ENCODE assay signal across 8 cellular contexts in the genomic region with DNA sequence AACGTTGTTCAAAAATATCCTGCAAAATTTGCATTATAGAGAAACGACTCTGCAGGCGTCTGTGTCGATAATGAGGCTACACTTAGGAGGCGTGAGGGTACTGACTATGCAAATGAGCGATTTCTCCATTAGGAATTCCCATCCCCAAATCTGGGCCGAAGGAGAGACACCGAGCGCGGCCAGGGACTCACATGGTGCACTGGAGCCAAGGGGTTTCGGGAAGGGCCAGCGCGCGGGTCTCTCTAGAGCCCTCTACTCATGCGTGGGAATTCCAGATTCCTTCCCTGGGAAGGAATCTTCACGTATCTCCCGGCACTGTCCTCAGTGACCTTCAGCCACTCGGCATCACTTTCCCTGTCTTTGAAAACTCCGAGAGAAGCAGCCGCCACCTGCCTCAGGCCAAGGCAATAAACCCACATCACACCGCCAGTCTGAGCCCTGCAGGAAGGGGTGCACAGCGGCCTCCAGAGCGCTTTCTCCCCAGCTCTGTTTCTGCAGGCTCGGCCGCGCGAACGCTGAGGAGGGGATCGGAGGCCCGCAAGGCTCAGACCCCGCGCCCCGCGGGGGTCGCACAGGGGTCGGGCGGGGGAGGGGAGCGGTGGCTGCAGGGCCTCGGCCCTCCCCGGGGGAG. TPM values are rescaled to one million over a fixed set of nuclear protein-coding genes. Genes with fewer than 3 reads are reported as not detected.
DNase-seq lines count a peak whose midpoint lies in the region; ATAC-seq and TF ChIP-seq lines count a peak whose summit lies in the region.

No MANE protein-coding gene starts in this region.

- H3K27ac Mint-ChIP-seq in naive B cell, result peak overlapping the region in 4 of 6 donors; percentile 56 to 87 (median 64)

- POLR2A ChIA-PET in AG04449 (lab: Yijun Ruan, JAX), result interaction anchor here (0.6 to 1.2 kb wide), 3 partner anchors 9 to 151 kb away, joined by 3 to 4 read pairs (median 3); a partner anchor contains a TSS

- no peak for TF ChIP-seq EP300 in tibial nerve (IDR thresholded peaks at IDR 0.05)

- TF ChIP-seq POLR2A in tibial nerve (IDR thresholded peaks at IDR 0.05), result no peak

- no peaks in the 10 kb centered on the region for H3K27me3 Mint-ChIP-seq in naive B cell

- 2% methylated on average over 19 to 20 of the region's 40 CpGs for WGBS in tibial nerve, 2 donors

- peak overlapping the region; percentile 92 to 99 (median 96) for H3K27ac ChIP-seq in tibial nerve

- H3K36me3 ChIP-seq in tibial nerve, result no peaks in the 10 kb centered on the region

- no peaks in the 10 kb centered on the region for H3K36me3 Mint-ChIP-seq in naive B cell

- no peak for DNase-seq in AG04449 (ENCODE audit: low read depth, low spot score)
- peak; percentile 53 for DNase-seq in NCI-H2107 treated with DMSO at 0.1 percent for 48 hours (lab: John Stamatoyannopoulos, UW; ENCODE audit: unreplicated experiment)
- no peak for DNase-seq in epithelial cell of proximal tubule (ENCODE audit: low read depth)
- no peak for DNase-seq in naive B cell
- peak; percentile 15 to 23 for DNase-seq in tibial nerve (ENCODE audit: low spot score in 2 of 2)

- ATAC-seq in GM18520 (IDR thresholded peaks at IDR 0.05; ENCODE audit: unreplicated experiment), result peak; percentile 28
- peak; percentile 45 for ATAC-seq in HG03039 (IDR thresholded peaks at IDR 0.05; ENCODE audit: unreplicated experiment)
- ATAC-seq in activated CD4-positive, CD25-positive, alpha-beta regulatory T cell treated with anti-CD3 and anti-CD28 coated beads, Interleukin-2, amount 50 U/mL, for 24 hours, result peak; percentile 34 to 53
- peak; percentile 67 to 68 for ATAC-seq in naive B cell (ENCODE audit: low read depth in 2 of 2)

- H3K4me1 Mint-ChIP-seq in naive B cell, result peaks cover 11 to 12% (median 11%) of the 10 kb centered on the region in 3 donors

- CTCF ChIA-PET in AG04449 (lab: Yijun Ruan, JAX), result interaction anchor here (1.1 to 1.7 kb wide), 2 partner anchors 21 to 23 kb away, joined by 3 to 4 read pairs; no protein-coding TSS in a partner anchor

- peak overlapping the region; percentile 82 for H3K4me3 ChIP-seq in AG04449 (ENCODE audit: low read depth, low read length)
- peak overlapping the region; percentile 96 for H3K4me3 ChIP-seq in epithelial cell of proximal tubule (ENCODE audit: low read depth, low read length)
- peak overlapping the region; percentile 69 to 97 (median 86) for H3K4me3 ChIP-seq in tibial nerve

- peaks cover 0 to 34% (median 14%) of the 10 kb centered on the region in 4 donors for H3K4me1 ChIP-seq in tibial nerve

- no peaks in the 10 kb centered on the region for H3K9me3 Mint-ChIP-seq in naive B cell

- H3K4me3 Mint-ChIP-seq in naive B cell, result peak overlapping the region in 4 of 8 donors; percentile 89 to 95 (median 91)

- H3K9me3 ChIP-seq in tibial nerve, result no peaks in the 10 kb centered on the region

- H3K27me3 ChIP-seq in tibial nerve, result no peaks in the 10 kb centered on the region

- TF ChIP-seq CTCF in AG04449 (IDR thresholded peaks at IDR 0.05; ENCODE audit: insufficient read depth, low read length, missing control alignments) (no peak), epithelial cell of proximal tubule (conservative IDR thresholded peaks at IDR 0.05; ENCODE audit: low read depth, low read length) (no peak), tibial nerve (IDR thresholded peaks at IDR 0.05) (no peak)

RNA-seq across cellular contexts. Expression of a gene that starts 0.7 kb away (rescaled TPM):
- total RNA-seq in epithelial cell of proximal tubule (31.4 and 32.4 TPM in 2 replicates), tibial nerve (100 to 1,000 TPM in 1 of 4 donors, 10 to 100 TPM in 3; 60.4 to 102 (median 72.5) TPM)
- polyA plus RNA-seq in naive B cell (ENCODE audit: low read depth in 6 of 6), result 10 to 100 TPM; 12.1 to 27.8 (median 21.7) TPM

Comparison
In these comparisons a context has a peak if more than half of its experiments do, and no peak if none do; other contexts are left out.
1. DNase-seq: peak in NCI-H2107 treated with DMSO at 0.1 percent for 48 hours (single experiment) and tibial nerve (2 of 2); none in AG04449 (single experiment), epithelial cell of proximal tubule (single experiment) and naive B cell (single experiment).
2. Peak in every context shown above with its lines, with median percentiles within 50 percentile points of each other: H3K4me3 ChIP-seq and ATAC-seq.